1 cellular context compared by ENCODE assay signal in genomic region chr19:49442354-49442753, GRCh38.
TF ChIP-seq lines count a peak whose summit lies in the region.

No MANE protein-coding gene starts in this region.

TF ChIP-seq in GM23338, 12 proteins besides CTCF, POLR2A, EP300 and RAD21 (continued from another document):
- TF ChIP-seq, protein P1, sequence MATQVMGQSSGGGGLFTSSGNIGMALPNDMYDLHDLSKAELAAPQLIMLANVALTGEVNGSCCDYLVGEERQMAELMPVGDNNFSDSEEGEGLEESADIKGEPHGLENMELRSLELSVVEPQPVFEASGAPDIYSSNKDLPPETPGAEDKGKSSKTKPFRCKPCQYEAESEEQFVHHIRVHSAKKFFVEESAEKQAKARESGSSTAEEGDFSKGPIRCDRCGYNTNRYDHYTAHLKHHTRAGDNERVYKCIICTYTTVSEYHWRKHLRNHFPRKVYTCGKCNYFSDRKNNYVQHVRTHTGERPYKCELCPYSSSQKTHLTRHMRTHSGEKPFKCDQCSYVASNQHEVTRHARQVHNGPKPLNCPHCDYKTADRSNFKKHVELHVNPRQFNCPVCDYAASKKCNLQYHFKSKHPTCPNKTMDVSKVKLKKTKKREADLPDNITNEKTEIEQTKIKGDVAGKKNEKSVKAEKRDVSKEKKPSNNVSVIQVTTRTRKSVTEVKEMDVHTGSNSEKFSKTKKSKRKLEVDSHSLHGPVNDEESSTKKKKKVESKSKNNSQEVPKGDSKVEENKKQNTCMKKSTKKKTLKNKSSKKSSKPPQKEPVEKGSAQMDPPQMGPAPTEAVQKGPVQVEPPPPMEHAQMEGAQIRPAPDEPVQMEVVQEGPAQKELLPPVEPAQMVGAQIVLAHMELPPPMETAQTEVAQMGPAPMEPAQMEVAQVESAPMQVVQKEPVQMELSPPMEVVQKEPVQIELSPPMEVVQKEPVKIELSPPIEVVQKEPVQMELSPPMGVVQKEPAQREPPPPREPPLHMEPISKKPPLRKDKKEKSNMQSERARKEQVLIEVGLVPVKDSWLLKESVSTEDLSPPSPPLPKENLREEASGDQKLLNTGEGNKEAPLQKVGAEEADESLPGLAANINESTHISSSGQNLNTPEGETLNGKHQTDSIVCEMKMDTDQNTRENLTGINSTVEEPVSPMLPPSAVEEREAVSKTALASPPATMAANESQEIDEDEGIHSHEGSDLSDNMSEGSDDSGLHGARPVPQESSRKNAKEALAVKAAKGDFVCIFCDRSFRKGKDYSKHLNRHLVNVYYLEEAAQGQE (IDR thresholded peaks at IDR 0.05; ENCODE audit: unreplicated experiment) = no peak
- no peak for TF ChIP-seq STAT1 (IDR thresholded peaks at IDR 0.05; ENCODE audit: unreplicated experiment)
- TF ChIP-seq, protein P2, sequence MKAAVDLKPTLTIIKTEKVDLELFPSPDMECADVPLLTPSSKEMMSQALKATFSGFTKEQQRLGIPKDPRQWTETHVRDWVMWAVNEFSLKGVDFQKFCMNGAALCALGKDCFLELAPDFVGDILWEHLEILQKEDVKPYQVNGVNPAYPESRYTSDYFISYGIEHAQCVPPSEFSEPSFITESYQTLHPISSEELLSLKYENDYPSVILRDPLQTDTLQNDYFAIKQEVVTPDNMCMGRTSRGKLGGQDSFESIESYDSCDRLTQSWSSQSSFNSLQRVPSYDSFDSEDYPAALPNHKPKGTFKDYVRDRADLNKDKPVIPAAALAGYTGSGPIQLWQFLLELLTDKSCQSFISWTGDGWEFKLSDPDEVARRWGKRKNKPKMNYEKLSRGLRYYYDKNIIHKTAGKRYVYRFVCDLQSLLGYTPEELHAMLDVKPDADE (IDR thresholded peaks at IDR 0.05) = no peak
- no peak for TF ChIP-seq ZNF331 (CRISPR knock-in tag; IDR thresholded peaks at IDR 0.05; ENCODE audit: low read depth)
- TF ChIP-seq EZH2phosphoT487 (IDR thresholded peaks at IDR 0.05; ENCODE audit: unreplicated experiment) = no peak
- no peak for TF ChIP-seq EZH2 (IDR thresholded peaks at IDR 0.05; ENCODE audit: low read depth, unreplicated experiment)
- no peak for TF ChIP-seq CREB1 (CRISPR knock-in tag; IDR thresholded peaks at IDR 0.05; ENCODE audit: low read depth)
- TF ChIP-seq JUNB (IDR thresholded peaks at IDR 0.05; ENCODE audit: unreplicated experiment) = no peak
- TF ChIP-seq ZNF114 (CRISPR knock-in tag; IDR thresholded peaks at IDR 0.05) = no peak
- TF ChIP-seq, protein P3, sequence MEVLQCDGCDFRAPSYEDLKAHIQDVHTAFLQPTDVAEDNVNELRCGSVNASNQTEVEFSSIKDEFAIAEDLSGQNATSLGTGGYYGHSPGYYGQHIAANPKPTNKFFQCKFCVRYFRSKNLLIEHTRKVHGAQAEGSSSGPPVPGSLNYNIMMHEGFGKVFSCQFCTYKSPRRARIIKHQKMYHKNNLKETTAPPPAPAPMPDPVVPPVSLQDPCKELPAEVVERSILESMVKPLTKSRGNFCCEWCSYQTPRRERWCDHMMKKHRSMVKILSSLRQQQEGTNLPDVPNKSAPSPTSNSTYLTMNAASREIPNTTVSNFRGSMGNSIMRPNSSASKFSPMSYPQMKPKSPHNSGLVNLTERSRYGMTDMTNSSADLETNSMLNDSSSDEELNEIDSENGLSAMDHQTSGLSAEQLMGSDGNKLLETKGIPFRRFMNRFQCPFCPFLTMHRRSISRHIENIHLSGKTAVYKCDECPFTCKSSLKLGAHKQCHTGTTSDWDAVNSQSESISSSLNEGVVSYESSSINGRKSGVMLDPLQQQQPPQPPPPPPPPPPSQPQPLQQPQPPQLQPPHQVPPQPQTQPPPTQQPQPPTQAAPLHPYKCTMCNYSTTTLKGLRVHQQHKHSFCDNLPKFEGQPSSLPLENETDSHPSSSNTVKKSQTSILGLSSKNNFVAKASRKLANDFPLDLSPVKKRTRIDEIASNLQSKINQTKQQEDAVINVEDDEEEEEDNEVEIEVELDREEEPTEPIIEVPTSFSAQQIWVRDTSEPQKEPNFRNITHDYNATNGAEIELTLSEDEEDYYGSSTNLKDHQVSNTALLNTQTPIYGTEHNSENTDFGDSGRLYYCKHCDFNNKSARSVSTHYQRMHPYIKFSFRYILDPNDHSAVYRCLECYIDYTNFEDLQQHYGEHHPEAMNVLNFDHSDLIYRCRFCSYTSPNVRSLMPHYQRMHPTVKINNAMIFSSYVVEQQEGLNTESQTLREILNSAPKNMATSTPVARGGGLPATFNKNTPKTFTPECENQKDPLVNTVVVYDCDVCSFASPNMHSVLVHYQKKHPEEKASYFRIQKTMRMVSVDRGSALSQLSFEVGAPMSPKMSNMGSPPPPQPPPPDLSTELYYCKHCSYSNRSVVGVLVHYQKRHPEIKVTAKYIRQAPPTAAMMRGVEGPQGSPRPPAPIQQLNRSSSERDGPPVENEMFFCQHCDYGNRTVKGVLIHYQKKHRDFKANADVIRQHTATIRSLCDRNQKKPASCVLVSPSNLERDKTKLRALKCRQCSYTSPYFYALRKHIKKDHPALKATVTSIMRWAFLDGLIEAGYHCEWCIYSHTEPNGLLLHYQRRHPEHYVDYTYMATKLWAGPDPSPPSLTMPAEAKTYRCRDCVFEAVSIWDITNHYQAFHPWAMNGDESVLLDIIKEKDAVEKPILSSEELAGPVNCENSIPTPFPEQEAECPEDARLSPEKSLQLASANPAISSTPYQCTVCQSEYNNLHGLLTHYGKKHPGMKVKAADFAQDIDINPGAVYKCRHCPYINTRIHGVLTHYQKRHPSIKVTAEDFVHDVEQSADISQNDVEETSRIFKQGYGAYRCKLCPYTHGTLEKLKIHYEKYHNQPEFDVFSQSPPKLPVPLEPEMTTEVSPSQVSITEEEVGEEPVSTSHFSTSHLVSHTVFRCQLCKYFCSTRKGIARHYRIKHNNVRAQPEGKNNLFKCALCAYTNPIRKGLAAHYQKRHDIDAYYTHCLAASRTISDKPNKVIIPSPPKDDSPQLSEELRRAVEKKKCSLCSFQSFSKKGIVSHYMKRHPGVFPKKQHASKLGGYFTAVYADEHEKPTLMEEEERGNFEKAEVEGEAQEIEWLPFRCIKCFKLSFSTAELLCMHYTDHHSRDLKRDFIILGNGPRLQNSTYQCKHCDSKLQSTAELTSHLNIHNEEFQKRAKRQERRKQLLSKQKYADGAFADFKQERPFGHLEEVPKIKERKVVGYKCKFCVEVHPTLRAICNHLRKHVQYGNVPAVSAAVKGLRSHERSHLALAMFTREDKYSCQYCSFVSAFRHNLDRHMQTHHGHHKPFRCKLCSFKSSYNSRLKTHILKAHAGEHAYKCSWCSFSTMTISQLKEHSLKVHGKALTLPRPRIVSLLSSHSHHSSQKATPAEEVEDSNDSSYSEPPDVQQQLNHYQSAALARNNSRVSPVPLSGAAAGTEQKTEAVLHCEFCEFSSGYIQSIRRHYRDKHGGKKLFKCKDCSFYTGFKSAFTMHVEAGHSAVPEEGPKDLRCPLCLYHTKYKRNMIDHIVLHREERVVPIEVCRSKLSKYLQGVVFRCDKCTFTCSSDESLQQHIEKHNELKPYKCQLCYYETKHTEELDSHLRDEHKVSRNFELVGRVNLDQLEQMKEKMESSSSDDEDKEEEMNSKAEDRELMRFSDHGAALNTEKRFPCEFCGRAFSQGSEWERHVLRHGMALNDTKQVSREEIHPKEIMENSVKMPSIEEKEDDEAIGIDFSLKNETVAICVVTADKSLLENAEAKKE (CRISPR knock-in tag; IDR thresholded peaks at IDR 0.05) = no peak
